In genomic region chr7:125529237-125529636, GRCh38 we compare ENCODE assay signal across 21 cellular contexts.
"Had no signal": no experiment of that assay in that cellular context is flagged by ENCODE, and none has a peak within 500 bp of the region (broad histone marks: within the 10 kb centered on the region; RNA-seq: fewer than 3 reads in every experiment).

No MANE protein-coding gene starts in this region.

- H3K27ac ChIP-seq: ascending aorta, body of pancreas, cardiac muscle cell had no signal

- H3K9me3 ChIP-seq: ascending aorta, body of pancreas had no signal

- H3K4me3 ChIP-seq: ascending aorta, body of pancreas, cardiac muscle cell had no signal

- H3K36me3 ChIP-seq: ascending aorta, cardiac muscle cell had no signal

- H3K27me3 ChIP-seq: ascending aorta, body of pancreas, cardiac muscle cell had no signal

- DNase-seq: activated CD4-positive, alpha-beta T cell treated with anti-CD3 and anti-CD28 coated beads for 48 hours; activated CD4-positive, alpha-beta T cell treated with anti-CD3 and anti-CD28 coated beads, Interleukin-2, amount 50 U/mL, for 4 hours; activated CD4-positive, CD25-positive, alpha-beta regulatory T cell treated with anti-CD3 and anti-CD28 coated beads, Interleukin-2, amount 50 U/mL, for 72 hours; activated CD8-positive, alpha-beta memory T cell treated with anti-CD3 and anti-CD28 coated beads, Interleukin-2, amount 50 U/mL, for 48 hours; activated CD8-positive, alpha-beta T cell treated with anti-CD3 and anti-CD28 coated beads, Interleukin-2, amount 10 ng/mL, durations not matched to agents 7 days and 5 days; activated naive CD4-positive, alpha-beta T cell treated with Interleukin-2 at 50 U/mL for 16 hours; activated naive CD8-positive, alpha-beta T cell treated with anti-CD3 and anti-CD28 coated beads, Interleukin-2, amount 50 U/mL, for 24 hours; activated T-cell treated with anti-CD3 and anti-CD28 coated beads, Interleukin-2, amount 50 U/mL, for 1 hour; amniotic stem cell; body of pancreas; IMR-90; KG1; NCI-H1092; NCI-H2081; NCI-H2171; NCI-H226; NCI-H526; NCI-H82; SHP77 treated with DMSO at 0.1 percent for 48 hours had no signal

- H3K4me1 ChIP-seq: ascending aorta, body of pancreas had no signal
